Comparison of ENCODE assay signal across 16 cellular contexts in genomic region chr2:149579972-149580882, GRCh38. TPM values are rescaled to one million over a fixed set of nuclear protein-coding genes. Genes with fewer than 3 reads are reported as not detected.
DNase-seq lines count a peak whose midpoint lies in the region; ATAC-seq and TF ChIP-seq lines count a peak whose summit lies in the region.
"Had no signal": no experiment of that assay in that cellular context is flagged by ENCODE, and none has a peak within 500 bp of the region (broad histone marks: within the 10 kb centered on the region; RNA-seq: fewer than 3 reads in every experiment).

No MANE protein-coding gene starts in this region.

- H3K4me3 ChIP-seq in SK-N-SH (ENCODE audit: low read depth in 2 of 2, low read length in 1 of 2) (no peak overlapping the region), osteoblast (ENCODE audit: insufficient read depth, low read length) (no peak overlapping the region), gastroesophageal sphincter (no peak overlapping the region), left lung (no peak overlapping the region)
- H3K4me3 ChIP-seq: GM23338 had no signal

- peaks cover 82 to 83% of the 10 kb centered on the region in 2 experiments for H3K36me3 ChIP-seq in SK-N-SH (replicated peaks in 1 of 2; ENCODE audit: control insufficient read depth in 1 of 2, insufficient read depth in 2 of 2, low read length in 1 of 2)
- peaks cover 84% of the 10 kb centered on the region for H3K36me3 ChIP-seq in osteoblast (ENCODE audit: insufficient read depth, low read length)
- peaks cover 0 to 69% of the 10 kb centered on the region in 2 donors for H3K36me3 ChIP-seq in gastroesophageal sphincter
- H3K36me3 ChIP-seq in left lung: peaks cover 4 to 82% of the 10 kb centered on the region in 2 donors

- peak overlapping the region in 1 of 2 experiments; percentile 60; a peak in 2 of 4 replicates for H3K27ac ChIP-seq in SK-N-SH (ENCODE audit: low read depth in 2 of 2, low read length in 1 of 2)
- H3K27ac ChIP-seq in foreskin keratinocyte: no peak overlapping the region
- H3K27ac ChIP-seq in osteoblast (ENCODE audit: low read depth, low read length): peak overlapping the region; percentile 40
- H3K27ac ChIP-seq in gastroesophageal sphincter: no peak overlapping the region
- H3K27ac ChIP-seq in left lung: no peak overlapping the region

- no peak for TF ChIP-seq RAD21 in SK-N-SH (IDR thresholded peaks at IDR 0.05; ENCODE audit: low read length)

- peaks cover 69% of the 10 kb centered on the region for H3K79me2 ChIP-seq in SK-N-SH (ENCODE audit: insufficient read depth)
- H3K79me2 ChIP-seq in osteoblast (ENCODE audit: insufficient read depth, low read length): peaks cover 64% of the 10 kb centered on the region

- intact Hi-C loops in left lung (cut with DNase I): no loop called here

- TF ChIP-seq CTCF in SK-N-SH (IDR thresholded peaks at IDR 0.05): no peak
- no peak for TF ChIP-seq CTCF in foreskin keratinocyte (conservative IDR thresholded peaks at IDR 0.05)
- no peak for TF ChIP-seq CTCF in osteoblast (IDR thresholded peaks at IDR 0.05; ENCODE audit: extremely low read depth, low read depth, low read length)
- TF ChIP-seq CTCF in gastroesophageal sphincter (IDR thresholded peaks at IDR 0.05): no peak
- no peak for TF ChIP-seq CTCF in left lung (IDR thresholded peaks at IDR 0.05)

- H3K27me3 ChIP-seq in SK-N-SH (ENCODE audit: insufficient read depth) (no peaks in the 10 kb centered on the region), foreskin keratinocyte (no peaks in the 10 kb centered on the region), osteoblast (ENCODE audit: insufficient read depth, low read length) (no peaks in the 10 kb centered on the region), gastroesophageal sphincter (no peaks in the 10 kb centered on the region), left lung (no peaks in the 10 kb centered on the region)
- H3K27me3 ChIP-seq: BE2C had no signal

- CTCF ChIA-PET in SK-N-SH (lab: Yijun Ruan, JAX): interaction anchor here (1.0 to 1.7 kb wide), 3 partner anchors 7 to 19 kb away, joined by 3 to 9 read pairs (median 7); no protein-coding TSS in a partner anchor

- peak; percentile 84 for DNase-seq in EH (ENCODE audit: low read depth)
- no peak for DNase-seq in SK-N-SH
- peak in 1 of 2 donors; percentile 23 for DNase-seq in foreskin keratinocyte
- DNase-seq in osteoblast (ENCODE audit: insufficient read length, low spot score, missing footprints): no peak
- DNase-seq in D341Med (ENCODE audit: low spot score): no peak
- DNase-seq in HuH-7.5 (ENCODE audit: low spot score): no peak
- DNase-seq in left lung: no peak
- DNase-seq: activated T-cell treated with anti-CD3 and anti-CD28 coated beads, Interleukin-2, amount 50 U/mL, for 72 hours; BE2C; effector CD8-positive, alpha-beta T cell; hippocampal formation; NCI-H2107; stimulated activated CD4-positive, alpha-beta T cell treated with anti-CD3 and anti-CD28 coated beads, Interleukin-2, amount 100 ng/mL, for 24 hours; SW 1271 had no signal

- H3K4me1 ChIP-seq in SK-N-SH (ENCODE audit: control insufficient read depth in 1 of 2, insufficient read depth in 2 of 2, low read depth in 1 of 2, low read length in 1 of 2): peaks cover 0 to 7% of the 10 kb centered on the region in 2 experiments; a peak in 2 of 4 replicates
- peaks cover 9% of the 10 kb centered on the region for H3K4me1 ChIP-seq in foreskin keratinocyte
- peaks cover 20% of the 10 kb centered on the region for H3K4me1 ChIP-seq in osteoblast (ENCODE audit: insufficient read depth, low read length)
- H3K4me1 ChIP-seq in gastroesophageal sphincter: peaks cover 0 to 60% (median 11%) of the 10 kb centered on the region in 3 donors
- H3K4me1 ChIP-seq in left lung: peaks cover 0 to 28% of the 10 kb centered on the region in 2 donors
- H3K4me1 ChIP-seq: BE2C had no signal

- TF ChIP-seq POLR2A in gastroesophageal sphincter (IDR thresholded peaks at IDR 0.05): no peak

- TF ChIP-seq EP300 in SK-N-SH (IDR thresholded peaks at IDR 0.05; ENCODE audit: borderline replicate concordance in 1 of 2, low read depth in 1 of 2, low read length in 1 of 2) (no peak), gastroesophageal sphincter (IDR thresholded peaks at IDR 0.05) (no peak)

- H3K4me2 ChIP-seq in SK-N-SH (0 out of 2 replicates have a peak overlapping the region, but pooled peaks have one; percentile 11), osteoblast (ENCODE audit: insufficient read depth, low read length) (no peak overlapping the region)
- H3K4me2 ChIP-seq: GM23338 had no signal

- H4K20me1 ChIP-seq in SK-N-SH (ENCODE audit: insufficient read depth) (no peaks in the 10 kb centered on the region), osteoblast (ENCODE audit: insufficient read depth, low read length) (peaks cover 8% of the 10 kb centered on the region)

- ATAC-seq in foreskin keratinocyte: peak; percentile 29
- no peak for ATAC-seq in gastroesophageal sphincter
- no peak for ATAC-seq in left lung
- ATAC-seq: activated T-cell treated with anti-CD3 and anti-CD28 coated beads, Interleukin-2, amount 50 U/mL, for 72 hours; GM23338 had no signal

- H3K9me3 ChIP-seq in SK-N-SH (no peaks in the 10 kb centered on the region), osteoblast (ENCODE audit: low read depth, low read length) (no peaks in the 10 kb centered on the region), gastroesophageal sphincter (no peaks in the 10 kb centered on the region), left lung (no peaks in the 10 kb centered on the region)
- H3K9me3 ChIP-seq: BE2C had no signal

- no peaks in the 10 kb centered on the region for H3K9me2 ChIP-seq in SK-N-SH

- no peak overlapping the region for H2AFZ ChIP-seq in SK-N-SH (ENCODE audit: low read depth)
- no peak overlapping the region for H2AFZ ChIP-seq in osteoblast (ENCODE audit: low read length)
- H2AFZ ChIP-seq: GM23338 had no signal

- 85% methylated on average over 7 of the region's 7 CpGs for WGBS in SK-N-SH (ENCODE audit: low lambda C conversion rate)
- 74 to 75% methylated on average over 7 of the region's 7 CpGs for WGBS in gastroesophageal sphincter (ENCODE audit: low coverage in 1 of 2), 2 donors

- POLR2A ChIA-PET in SK-N-SH (lab: Yijun Ruan, JAX): no interaction called here

- no peak overlapping the region for H3K9ac ChIP-seq in SK-N-SH

- peaks cover 42% of the 10 kb centered on the region for H3F3A ChIP-seq in SK-N-SH (replicated peaks; ENCODE audit: insufficient read depth)

TF ChIP-seq in SK-N-SH, 30 proteins besides CTCF, POLR2A, EP300 and RAD21:
- TF ChIP-seq TEAD4 (IDR thresholded peaks at IDR 0.05; ENCODE audit: borderline replicate concordance, insufficient read depth) (no peak), ZBTB33 (IDR thresholded peaks at IDR 0.05; ENCODE audit: borderline replicate concordance, low read depth) (no peak), SIN3A (IDR thresholded peaks at IDR 0.05; ENCODE audit: borderline replicate concordance, low read depth, low read length) (no peak), FOSL2 (IDR thresholded peaks at IDR 0.05; ENCODE audit: borderline replicate concordance, low read depth) (no peak), PBX3 (IDR thresholded peaks at IDR 0.05) (peak; percentile 57)

RNA-seq across cellular contexts. Expression of gene MMADHC, which starts 7.3 kb away (rescaled TPM):
- polyA plus RNA-seq in SK-N-SH (2012; rRNA removed) (40.4 and 45.1 TPM in 2 replicates), foreskin keratinocyte (90.0 and 97.7 TPM in 2 replicates)
- 61.8 and 81.5 TPM in 2 replicates for polyA plus RNA-seq in SK-N-SH (2012; cell fraction: cytosol; rRNA removed)
- polyA plus RNA-seq in SK-N-SH (2012; cell fraction: nucleus; rRNA removed): 11.3 and 27.8 TPM in 2 replicates
- total RNA-seq in foreskin keratinocyte (110 and 119 TPM in 2 replicates), osteoblast (165 and 187 TPM in 2 replicates), gastroesophageal sphincter (100 to 1,000 TPM; 102 to 226 (median 152) TPM), left lung (10 to 100 TPM; 80.1 to 90.2 TPM)
